29 cellular contexts compared by ENCODE assay signal in the genomic region with DNA sequence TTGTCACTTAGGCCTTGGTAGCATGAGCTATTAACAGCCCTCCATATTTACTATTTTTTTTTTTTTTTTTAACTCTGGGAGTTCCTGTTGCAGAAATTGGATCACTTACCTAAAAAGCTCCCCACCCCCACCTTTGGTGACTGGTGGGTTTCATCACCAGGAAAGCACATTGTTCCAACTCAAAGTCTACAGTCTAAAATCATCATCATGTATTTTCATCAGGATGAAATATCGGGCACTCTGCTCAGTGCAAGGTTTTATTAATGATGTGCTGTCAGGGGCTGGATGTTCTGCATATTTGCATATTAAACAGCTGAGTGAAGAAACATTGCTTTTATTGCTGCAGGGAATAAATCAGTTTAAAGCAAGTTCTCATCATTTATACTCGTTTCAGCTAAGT.
"Had no signal": no experiment of that assay in that cellular context is flagged by ENCODE, and none has a peak within 500 bp of the region (broad histone marks: within the 10 kb centered on the region; RNA-seq: fewer than 3 reads in every experiment).

No MANE protein-coding gene starts in this region.

- H3K36me3 Mint-ChIP-seq: activated naive CD8-positive, alpha-beta T cell; immature natural killer cell; natural killer cell; stimulated activated effector memory CD8-positive, alpha-beta T cell treated with anti-CD3 and anti-CD28 coated beads, Interleukin-12 subunit alpha, Interleukin-12 subunit beta, amount 100 ng/mL, for 72 hours; T-cell; type B pancreatic cell had no signal

- H3K4me1 ChIP-seq: uterus had no signal

- H3K9me3 ChIP-seq: thoracic aorta, uterus had no signal

- H3K27ac ChIP-seq: thoracic aorta had no signal

- H3K4me1 Mint-ChIP-seq: activated CD4-positive, alpha-beta T cell treated with anti-CD3 and anti-CD28 coated beads for 36 hours; stimulated activated effector memory CD8-positive, alpha-beta T cell treated with anti-CD3 and anti-CD28 coated beads, Interleukin-12 subunit alpha, Interleukin-12 subunit beta, amount 100 ng/mL, for 72 hours; T-cell had no signal

- H3K36me3 ChIP-seq: thoracic aorta, uterus had no signal

- H3K4me3 Mint-ChIP-seq: activated CD4-positive, alpha-beta T cell treated with anti-CD3 and anti-CD28 coated beads for 36 hours; activated naive CD8-positive, alpha-beta T cell; effector memory CD8-positive, alpha-beta T cell; immature natural killer cell; natural killer cell; stimulated activated effector memory CD8-positive, alpha-beta T cell treated with anti-CD3 and anti-CD28 coated beads, Interleukin-12 subunit alpha, Interleukin-12 subunit beta, amount 100 ng/mL, for 72 hours; stimulated activated naive CD8-positive, alpha-beta T cell treated with anti-CD3 and anti-CD28 coated beads, Interleukin-15, Interleukin-2, amounts not matched to agents 100 ng/mL and 50 ng/mL, for 24 hours; T-cell; type B pancreatic cell had no signal

- ATAC-seq: activated CD4-positive, alpha-beta T cell treated with anti-CD3 and anti-CD28 coated beads for 36 hours; effector memory CD8-positive, alpha-beta T cell; left colon; natural killer cell; sciatic nerve; stimulated activated effector memory CD8-positive, alpha-beta T cell treated with anti-CD3 and anti-CD28 coated beads, Interleukin-12 subunit alpha, Interleukin-12 subunit beta, amount 100 ng/mL, for 72 hours; T-cell had no signal

- H3K27me3 ChIP-seq: uterus had no signal

- H3K4me3 ChIP-seq: skin epidermis, thoracic aorta, uterus had no signal

- H3K27me3 Mint-ChIP-seq: activated CD4-positive, alpha-beta T cell treated with anti-CD3 and anti-CD28 coated beads for 36 hours; activated naive CD8-positive, alpha-beta T cell; effector memory CD8-positive, alpha-beta T cell; stimulated activated naive CD8-positive, alpha-beta T cell treated with anti-CD3 and anti-CD28 coated beads, Interleukin-15, Interleukin-2, amounts not matched to agents 100 ng/mL and 50 ng/mL, for 24 hours; T-cell; type B pancreatic cell had no signal

- H3K27ac Mint-ChIP-seq: activated CD4-positive, alpha-beta T cell treated with anti-CD3 and anti-CD28 coated beads for 36 hours; activated naive CD8-positive, alpha-beta T cell; effector memory CD8-positive, alpha-beta T cell; immature natural killer cell; natural killer cell; stimulated activated effector memory CD8-positive, alpha-beta T cell treated with anti-CD3 and anti-CD28 coated beads, Interleukin-12 subunit alpha, Interleukin-12 subunit beta, amount 100 ng/mL, for 72 hours; stimulated activated naive CD8-positive, alpha-beta T cell treated with anti-CD3 and anti-CD28 coated beads, Interleukin-15, Interleukin-2, amounts not matched to agents 100 ng/mL and 50 ng/mL, for 24 hours; T-cell; type B pancreatic cell had no signal

- DNase-seq: activated CD4-positive, alpha-beta T cell treated with anti-CD3 and anti-CD28 coated beads for 36 hours; activated CD4-positive, alpha-beta T cell treated with anti-CD3 and anti-CD28 coated beads, Interleukin-2, amount 50 U/mL, for 48 hours; activated CD4-positive, CD25-positive, alpha-beta regulatory T cell; activated CD8-positive, alpha-beta memory T cell treated with anti-CD3 and anti-CD28 coated beads for 24 hours; activated effector memory CD4-positive, alpha-beta T cell treated with Interleukin-2 at 50 U/mL for 16 hours; activated naive CD4-positive, alpha-beta T cell treated with Interleukin-2 at 50 U/mL for 16 hours; aorta; caudate nucleus; cortex of kidney; effector memory CD8-positive, alpha-beta T cell; foreskin fibroblast; head of caudate nucleus; hypothalamus; immature natural killer cell; kidney; left colon; natural killer cell; posterior cingulate gyrus; stimulated activated CD4-positive, alpha-beta T cell treated with anti-CD3 and anti-CD28 coated beads, Interleukin-4, amount 100 ng/mL, for 24 hours; T-cell; uterus had no signal

- H3K9me3 Mint-ChIP-seq: effector memory CD8-positive, alpha-beta T cell; immature natural killer cell; natural killer cell; stimulated activated effector memory CD8-positive, alpha-beta T cell treated with anti-CD3 and anti-CD28 coated beads, Interleukin-12 subunit alpha, Interleukin-12 subunit beta, amount 100 ng/mL, for 72 hours; stimulated activated naive CD8-positive, alpha-beta T cell treated with anti-CD3 and anti-CD28 coated beads, Interleukin-15, Interleukin-2, amounts not matched to agents 100 ng/mL and 50 ng/mL, for 24 hours; T-cell; type B pancreatic cell had no signal

- FAIRE-seq: endothelial cell of umbilical vein, kidney had no signal
